In genomic region chr19:16134510-16134909, GRCh38 we compare ENCODE assay signal across 21 cellular contexts. TPM values are rescaled to one million over a fixed set of nuclear protein-coding genes. Genes with fewer than 3 reads are reported as not detected.
A peak's percentile ranks its signal among the peaks of the same experiment; 100 is the strongest.
DNase-seq lines count a peak whose midpoint lies in the region; ATAC-seq and TF ChIP-seq lines count a peak whose summit lies in the region.
"Had no signal": no experiment of that assay in that cellular context is flagged by ENCODE, and none has a peak within 500 bp of the region (broad histone marks: within the 10 kb centered on the region; RNA-seq: fewer than 3 reads in every experiment).

No MANE protein-coding gene starts in this region.

- intact Hi-C loops in activated CD4-positive, alpha-beta memory T cell treated with anti-CD3 and anti-CD28 coated beads for 36 hours (cut with micrococcal nuclease), result no loop called here

- no peaks in the 10 kb centered on the region for H3K27me3 Mint-ChIP-seq in activated CD4-positive, alpha-beta memory T cell treated with anti-CD3 and anti-CD28 coated beads for 36 hours
- H3K27me3 Mint-ChIP-seq in activated CD4-positive, alpha-beta memory T cell treated with anti-CD3 and anti-CD28 coated beads, Interleukin-2, amount 10 ng/mL, durations not matched to agents 7 days and 5 days, result no peaks in the 10 kb centered on the region
- H3K27me3 Mint-ChIP-seq in stimulated activated memory B cell treated with anti-CD40 and anti-IgM and Interleukin-4, amounts not matched to agents 10 μg/mL and 1 μg/mL and 100 μg/mL, for 72 hours, result no peaks in the 10 kb centered on the region
- H3K27me3 Mint-ChIP-seq: CD4-positive, alpha-beta memory T cell; central memory CD8-positive, alpha-beta T cell; T-helper 17 cell had no signal

- H3K27ac ChIP-seq in RWPE1, result peak overlapping the region; percentile 13; the same call in 1 of the 2 replicates
- H3K27ac ChIP-seq: suprapubic skin had no signal

- CTCF ChIA-PET in activated CD4-positive, alpha-beta memory T cell treated with anti-CD3 and anti-CD28 coated beads for 36 hours (lab: Charles Lee), result interaction anchor here (1.5 kb wide), 1 partner anchor 72 kb away, joined by 4 read pairs; no protein-coding TSS in a partner anchor
- CTCF ChIA-PET in activated CD4-positive, alpha-beta memory T cell treated with anti-CD3 and anti-CD28 coated beads, Interleukin-2, amount 10 ng/mL, durations not matched to agents 7 days and 5 days (lab: Charles Lee), result interaction anchor here (0.8 kb wide), 1 partner anchor 92 kb away, joined by 3 read pairs; no protein-coding TSS in a partner anchor
- CTCF ChIA-PET in RWPE1 (lab: Yijun Ruan, JAX), result no interaction called here

- peak overlapping the region; percentile 38 for H3K27ac Mint-ChIP-seq in activated CD4-positive, alpha-beta memory T cell treated with anti-CD3 and anti-CD28 coated beads for 36 hours
- no peak overlapping the region for H3K27ac Mint-ChIP-seq in activated CD4-positive, alpha-beta memory T cell treated with anti-CD3 and anti-CD28 coated beads, Interleukin-2, amount 10 ng/mL, durations not matched to agents 7 days and 5 days
- peak overlapping the region; percentile 18 for H3K27ac Mint-ChIP-seq in stimulated activated memory B cell treated with anti-CD40 and anti-IgM and Interleukin-4, amounts not matched to agents 10 μg/mL and 1 μg/mL and 100 μg/mL, for 72 hours
- H3K27ac Mint-ChIP-seq: nephron, T-helper 17 cell had no signal

- H3K4me1 Mint-ChIP-seq in activated CD4-positive, alpha-beta memory T cell treated with anti-CD3 and anti-CD28 coated beads for 36 hours (ENCODE audit: low read depth), result no peaks in the 10 kb centered on the region
- peaks cover 35% of the 10 kb centered on the region for H3K4me1 Mint-ChIP-seq in activated CD4-positive, alpha-beta memory T cell treated with anti-CD3 and anti-CD28 coated beads, Interleukin-2, amount 10 ng/mL, durations not matched to agents 7 days and 5 days
- H3K4me1 Mint-ChIP-seq in stimulated activated memory B cell treated with anti-CD40 and anti-IgM and Interleukin-4, amounts not matched to agents 10 μg/mL and 1 μg/mL and 100 μg/mL, for 72 hours, result peaks cover 54% of the 10 kb centered on the region
- H3K4me1 Mint-ChIP-seq: nephron had no signal

- no peak overlapping the region for H3K4me3 Mint-ChIP-seq in activated CD4-positive, alpha-beta memory T cell treated with anti-CD3 and anti-CD28 coated beads for 36 hours
- no peak overlapping the region for H3K4me3 Mint-ChIP-seq in activated CD4-positive, alpha-beta memory T cell treated with anti-CD3 and anti-CD28 coated beads, Interleukin-2, amount 10 ng/mL, durations not matched to agents 7 days and 5 days
- no peak overlapping the region for H3K4me3 Mint-ChIP-seq in stimulated activated memory B cell treated with anti-CD40 and anti-IgM and Interleukin-4, amounts not matched to agents 10 μg/mL and 1 μg/mL and 100 μg/mL, for 72 hours
- H3K4me3 Mint-ChIP-seq: CD4-positive, alpha-beta memory T cell; central memory CD8-positive, alpha-beta T cell; nephron; T-helper 17 cell had no signal

- POLR2A ChIA-PET in activated CD4-positive, alpha-beta memory T cell treated with anti-CD3 and anti-CD28 coated beads for 36 hours (lab: Charles Lee), result interaction anchor here (1.6 kb wide), 1 partner anchor 10 kb away, joined by 4 read pairs; no protein-coding TSS in a partner anchor
- POLR2A ChIA-PET in activated CD4-positive, alpha-beta memory T cell treated with anti-CD3 and anti-CD28 coated beads, Interleukin-2, amount 10 ng/mL, durations not matched to agents 7 days and 5 days (lab: Charles Lee), result interaction anchor here (1.0 to 4.0 kb wide), 2 partner anchors 9 to 12 kb away, joined by 3 to 17 read pairs; partner anchors contain the start of gene HSH2D
- POLR2A ChIA-PET in RWPE1 (lab: Yijun Ruan, JAX; ENCODE audit: low non-redundant PET), result no interaction called here

- peaks cover 45% of the 10 kb centered on the region for H3K36me3 Mint-ChIP-seq in activated CD4-positive, alpha-beta memory T cell treated with anti-CD3 and anti-CD28 coated beads for 36 hours
- peaks cover 60% of the 10 kb centered on the region for H3K36me3 Mint-ChIP-seq in activated CD4-positive, alpha-beta memory T cell treated with anti-CD3 and anti-CD28 coated beads, Interleukin-2, amount 10 ng/mL, durations not matched to agents 7 days and 5 days (ENCODE audit: low read depth)
- H3K36me3 Mint-ChIP-seq in stimulated activated memory B cell treated with anti-CD40 and anti-IgM and Interleukin-4, amounts not matched to agents 10 μg/mL and 1 μg/mL and 100 μg/mL, for 72 hours, result peaks cover 51% of the 10 kb centered on the region

- TF ChIP-seq CTCF in RWPE1 (conservative IDR thresholded peaks at IDR 0.05; ENCODE audit: low read depth), result no peak

- DNase-seq in activated CD4-positive, alpha-beta memory T cell treated with anti-CD3 and anti-CD28 coated beads for 36 hours, result no peak
- DNase-seq in activated CD4-positive, alpha-beta memory T cell treated with anti-CD3 and anti-CD28 coated beads, Interleukin-2, amount 10 ng/mL, durations not matched to agents 7 days and 5 days, result no peak
- no peak for DNase-seq in RWPE1 (ENCODE audit: low spot score)
- DNase-seq in stimulated activated CD4-positive, alpha-beta T cell treated with anti-CD3 and anti-CD28 coated beads, Interleukin-15, amount 100 ng/mL, for 24 hours, result no peak
- DNase-seq in NCI-H1930 (lab: John Stamatoyannopoulos, UW), result no peak
- DNase-seq in SKM-1 (lab: John Stamatoyannopoulos, UW; ENCODE audit: unreplicated experiment), result no peak
- DNase-seq: activated T-cell treated with anti-CD3 and anti-CD28 coated beads, Interleukin-2, amount 50 U/mL, for 1 hour; CD4-positive, alpha-beta memory T cell; NCI-H748 treated with DMSO at 0.1 percent for 48 hours; T-helper 17 cell had no signal

- no peaks in the 10 kb centered on the region for H3K9me3 Mint-ChIP-seq in activated CD4-positive, alpha-beta memory T cell treated with anti-CD3 and anti-CD28 coated beads for 36 hours
- H3K9me3 Mint-ChIP-seq in activated CD4-positive, alpha-beta memory T cell treated with anti-CD3 and anti-CD28 coated beads, Interleukin-2, amount 10 ng/mL, durations not matched to agents 7 days and 5 days, result no peaks in the 10 kb centered on the region
- peaks cover 14% of the 10 kb centered on the region for H3K9me3 Mint-ChIP-seq in stimulated activated memory B cell treated with anti-CD40 and anti-IgM and Interleukin-4, amounts not matched to agents 10 μg/mL and 1 μg/mL and 100 μg/mL, for 72 hours
- H3K9me3 Mint-ChIP-seq: CD4-positive, alpha-beta memory T cell; central memory CD8-positive, alpha-beta T cell; nephron had no signal

- peak; percentile 42 for ATAC-seq in GM21423 (IDR thresholded peaks at IDR 0.05; ENCODE audit: unreplicated experiment)
- peak; percentile 60 for ATAC-seq in stimulated activated memory B cell treated with anti-CD40 and anti-IgM and Interleukin-4, amounts not matched to agents 10 μg/mL and 1 μg/mL and 100 μg/mL, for 72 hours
- ATAC-seq: activated CD4-positive, CD25-positive, alpha-beta regulatory T cell treated with anti-CD3 and anti-CD28 coated beads, Interleukin-2, amount 50 U/mL, for 24 hours; Right ventricle myocardium inferior; T-helper 17 cell had no signal

RNA-seq across cellular contexts. Expression of gene HSH2D, which starts 9.0 kb away (rescaled TPM):
- total RNA-seq in activated CD4-positive, alpha-beta memory T cell treated with anti-CD3 and anti-CD28 coated beads for 36 hours, result 10 to 100 TPM; 23.6 to 26.1 TPM
- total RNA-seq in activated CD4-positive, alpha-beta memory T cell treated with anti-CD3 and anti-CD28 coated beads, Interleukin-2, amount 10 ng/mL, durations not matched to agents 7 days and 5 days, result 100 to 1,000 TPM; 101 to 110 TPM
- total RNA-seq: A172, fibroblast of villous mesenchyme had no signal

RNA-seq across cellular contexts. Expression of gene RAB8A, which starts 22.8 kb away (rescaled TPM):
- total RNA-seq in activated CD4-positive, alpha-beta memory T cell treated with anti-CD3 and anti-CD28 coated beads for 36 hours, result 100 to 1,000 TPM; 146 to 154 TPM
- 100 to 1,000 TPM; 141 to 147 TPM for total RNA-seq in activated CD4-positive, alpha-beta memory T cell treated with anti-CD3 and anti-CD28 coated beads, Interleukin-2, amount 10 ng/mL, durations not matched to agents 7 days and 5 days

RNA-seq across cellular contexts. Expression of gene CIB3, which starts 38.8 kb away (rescaled TPM):
- not detected for total RNA-seq in activated CD4-positive, alpha-beta memory T cell treated with anti-CD3 and anti-CD28 coated beads for 36 hours
- total RNA-seq in activated CD4-positive, alpha-beta memory T cell treated with anti-CD3 and anti-CD28 coated beads, Interleukin-2, amount 10 ng/mL, durations not matched to agents 7 days and 5 days, result not detected
- total RNA-seq: A172; CD4-positive, alpha-beta memory T cell; fibroblast of villous mesenchyme; lower leg skin; renal cortical epithelial cell; Right ventricle myocardium inferior; suprapubic skin; T-helper 17 cell had no signal

RNA-seq across cellular contexts. Expression of gene FAM32A, which starts 50.7 kb away (rescaled TPM):
- 10 to 100 TPM; 43.8 to 44.3 TPM for total RNA-seq in activated CD4-positive, alpha-beta memory T cell treated with anti-CD3 and anti-CD28 coated beads for 36 hours
- 10 to 100 TPM; 66.0 to 70.8 TPM for total RNA-seq in activated CD4-positive, alpha-beta memory T cell treated with anti-CD3 and anti-CD28 coated beads, Interleukin-2, amount 10 ng/mL, durations not matched to agents 7 days and 5 days

RNA-seq across cellular contexts. Expression of gene TPM4, which starts 58.2 kb away (rescaled TPM):
- 100 to 1,000 TPM; 497 to 515 TPM for total RNA-seq in activated CD4-positive, alpha-beta memory T cell treated with anti-CD3 and anti-CD28 coated beads for 36 hours
- 100 to 1,000 TPM; 592 to 611 TPM for total RNA-seq in activated CD4-positive, alpha-beta memory T cell treated with anti-CD3 and anti-CD28 coated beads, Interleukin-2, amount 10 ng/mL, durations not matched to agents 7 days and 5 days
